Comparison of ENCODE assay signal across 1 cellular context in the genomic region with DNA sequence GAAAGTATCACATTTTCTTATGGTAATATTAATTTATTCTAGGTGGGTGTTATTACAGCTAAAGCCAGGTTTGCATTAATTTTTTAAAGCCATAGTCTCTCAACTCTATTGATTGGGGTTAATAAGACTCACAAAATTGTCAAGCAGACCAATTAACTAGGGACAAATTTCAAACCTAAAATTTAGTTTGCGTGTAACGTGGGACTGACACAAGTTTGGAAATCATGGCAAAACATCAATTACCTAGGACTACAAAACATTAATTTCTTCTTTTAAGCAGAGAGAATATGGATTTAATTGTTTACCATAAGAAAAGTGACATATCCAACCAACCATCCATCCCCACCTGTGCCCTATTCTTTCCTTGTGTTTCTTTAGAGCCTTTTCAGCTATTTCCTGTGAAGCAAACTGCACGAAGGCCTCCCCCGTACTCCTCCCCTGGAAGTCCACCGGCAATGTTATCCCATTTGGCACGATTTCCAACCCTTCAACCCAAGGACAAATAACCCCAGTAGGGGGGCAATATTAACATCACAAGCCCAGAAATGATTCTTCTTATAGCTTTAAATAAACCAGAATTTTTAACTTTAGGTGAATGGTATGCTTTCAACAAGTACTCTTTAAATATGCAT.
TF ChIP-seq lines count a peak whose summit lies in the region.

No MANE protein-coding gene starts in this region.

TF ChIP-seq in endothelial cell of umbilical vein, 7 proteins besides CTCF, POLR2A, EP300 and RAD21 (continued from another document):
- TF ChIP-seq, protein P1, sequence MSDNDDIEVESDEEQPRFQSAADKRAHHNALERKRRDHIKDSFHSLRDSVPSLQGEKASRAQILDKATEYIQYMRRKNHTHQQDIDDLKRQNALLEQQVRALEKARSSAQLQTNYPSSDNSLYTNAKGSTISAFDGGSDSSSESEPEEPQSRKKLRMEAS (IDR thresholded peaks at IDR 0.05; ENCODE audit: insufficient read depth, insufficient read length) = no peak
- TF ChIP-seq MYC (IDR thresholded peaks at IDR 0.05; ENCODE audit: low read depth, low read length) (no peak), GATA2 (IDR thresholded peaks at IDR 0.05; ENCODE audit: insufficient read depth, insufficient read length, low read depth, low read length) (no peak), JUN (IDR thresholded peaks at IDR 0.05; ENCODE audit: borderline replicate concordance, insufficient read depth, insufficient read length, low read depth) (no peak)
